Comparison of ENCODE assay signal across 3 cellular contexts in the genomic region with DNA sequence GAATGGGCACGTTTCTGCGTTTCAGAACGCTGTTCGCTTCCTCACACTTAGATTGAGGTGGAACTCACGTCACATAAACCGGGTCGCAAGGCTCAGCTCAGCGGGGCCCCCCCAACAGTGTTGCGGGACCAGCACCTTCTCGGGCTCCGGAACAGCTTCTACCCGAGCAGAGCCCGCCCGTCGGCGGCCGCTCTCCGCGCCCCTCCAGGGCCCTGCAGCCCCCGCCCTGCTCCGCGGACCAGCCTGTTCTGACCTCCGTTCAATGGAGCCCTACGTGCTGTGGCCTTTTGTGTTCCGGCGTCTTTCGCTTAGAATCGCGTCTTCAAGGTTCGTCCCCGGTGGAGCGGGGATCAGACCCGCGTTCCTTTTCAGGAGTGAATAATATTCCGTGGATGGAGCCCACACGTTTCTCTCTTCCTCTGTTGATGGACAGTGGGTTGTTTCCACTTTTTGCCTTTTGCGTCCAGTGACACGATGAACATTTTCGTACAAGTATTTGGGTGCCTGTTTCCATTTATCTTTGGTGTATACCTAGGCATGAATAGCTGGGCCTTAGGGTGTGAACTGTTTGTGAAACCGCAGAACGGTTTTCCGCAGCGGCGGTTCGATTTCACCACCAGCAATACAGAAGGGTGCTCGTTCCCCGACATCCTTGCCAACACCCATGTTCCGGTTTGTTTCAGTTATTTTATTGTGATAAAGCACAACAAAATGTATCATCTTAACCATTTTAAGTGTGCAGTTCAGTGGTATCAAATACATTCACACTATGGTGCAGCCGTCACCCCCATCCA.
TF ChIP-seq lines count a peak whose summit lies in the region.

No MANE protein-coding gene starts in this region.

TF ChIP-seq in A549, 52 proteins besides CTCF, POLR2A, EP300 and RAD21:
- TF ChIP-seq, protein P1, sequence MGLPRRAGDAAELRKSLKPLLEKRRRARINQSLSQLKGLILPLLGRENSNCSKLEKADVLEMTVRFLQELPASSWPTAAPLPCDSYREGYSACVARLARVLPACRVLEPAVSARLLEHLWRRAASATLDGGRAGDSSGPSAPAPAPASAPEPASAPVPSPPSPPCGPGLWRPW (IDR thresholded peaks at IDR 0.05): no peak
- TF ChIP-seq, protein P2, sequence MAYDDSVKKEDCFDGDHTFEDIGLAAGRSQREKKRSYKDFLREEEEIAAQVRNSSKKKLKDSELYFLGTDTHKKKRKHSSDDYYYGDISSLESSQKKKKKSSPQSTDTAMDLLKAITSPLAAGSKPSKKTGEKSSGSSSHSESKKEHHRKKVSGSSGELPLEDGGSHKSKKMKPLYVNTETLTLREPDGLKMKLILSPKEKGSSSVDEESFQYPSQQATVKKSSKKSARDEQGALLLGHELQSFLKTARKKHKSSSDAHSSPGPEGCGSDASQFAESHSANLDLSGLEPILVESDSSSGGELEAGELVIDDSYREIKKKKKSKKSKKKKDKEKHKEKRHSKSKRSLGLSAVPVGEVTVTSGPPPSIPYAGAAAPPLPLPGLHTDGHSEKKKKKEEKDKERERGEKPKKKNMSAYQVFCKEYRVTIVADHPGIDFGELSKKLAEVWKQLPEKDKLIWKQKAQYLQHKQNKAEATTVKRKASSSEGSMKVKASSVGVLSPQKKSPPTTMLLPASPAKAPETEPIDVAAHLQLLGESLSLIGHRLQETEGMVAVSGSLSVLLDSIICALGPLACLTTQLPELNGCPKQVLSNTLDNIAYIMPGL (CRISPR knock-in tag; IDR thresholded peaks at IDR 0.05; ENCODE audit: borderline replicate concordance): no peak
- TF ChIP-seq REST (IDR thresholded peaks at IDR 0.05): no peak

TF ChIP-seq in GM12891, 5 proteins besides CTCF, POLR2A, EP300 and RAD21:
- TF ChIP-seq POU2F2 (IDR thresholded peaks at IDR 0.05; ENCODE audit: low read depth, low read length) (no peak), TAF1 (IDR thresholded peaks at IDR 0.05; ENCODE audit: low read depth, low read length) (no peak), SPI1 (IDR thresholded peaks at IDR 0.05; ENCODE audit: low read depth, low read length) (no peak), PAX5 (IDR thresholded peaks at IDR 0.05; ENCODE audit: insufficient read depth, low read length, severe bottlenecking) (no peak), POLR2AphosphoS5 (IDR thresholded peaks at IDR 0.05; ENCODE audit: low read depth, low read length) (no peak)

TF ChIP-seq in K562, 482 proteins besides CTCF, POLR2A, EP300 and RAD21:
- 0 out of 4 replicates have a peak, but pooled peaks of 1 of the 2 experiments have one; percentile 3 for TF ChIP-seq NRF1 (conservative IDR thresholded peaks at IDR 0.05 in 1 of 2, IDR thresholded peaks at IDR 0.05 in 1 of 2)
- TF ChIP-seq, protein P3, sequence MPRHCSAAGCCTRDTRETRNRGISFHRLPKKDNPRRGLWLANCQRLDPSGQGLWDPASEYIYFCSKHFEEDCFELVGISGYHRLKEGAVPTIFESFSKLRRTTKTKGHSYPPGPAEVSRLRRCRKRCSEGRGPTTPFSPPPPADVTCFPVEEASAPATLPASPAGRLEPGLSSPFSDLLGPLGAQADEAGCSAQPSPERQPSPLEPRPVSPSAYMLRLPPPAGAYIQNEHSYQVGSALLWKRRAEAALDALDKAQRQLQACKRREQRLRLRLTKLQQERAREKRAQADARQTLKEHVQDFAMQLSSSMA (CRISPR knock-in tag; IDR thresholded peaks at IDR 0.05): no peak
- TF ChIP-seq ZNF146 (CRISPR knock-in tag; IDR thresholded peaks at IDR 0.05; ENCODE audit: unreplicated experiment): peak; percentile 74
- TF ChIP-seq, protein P4, sequence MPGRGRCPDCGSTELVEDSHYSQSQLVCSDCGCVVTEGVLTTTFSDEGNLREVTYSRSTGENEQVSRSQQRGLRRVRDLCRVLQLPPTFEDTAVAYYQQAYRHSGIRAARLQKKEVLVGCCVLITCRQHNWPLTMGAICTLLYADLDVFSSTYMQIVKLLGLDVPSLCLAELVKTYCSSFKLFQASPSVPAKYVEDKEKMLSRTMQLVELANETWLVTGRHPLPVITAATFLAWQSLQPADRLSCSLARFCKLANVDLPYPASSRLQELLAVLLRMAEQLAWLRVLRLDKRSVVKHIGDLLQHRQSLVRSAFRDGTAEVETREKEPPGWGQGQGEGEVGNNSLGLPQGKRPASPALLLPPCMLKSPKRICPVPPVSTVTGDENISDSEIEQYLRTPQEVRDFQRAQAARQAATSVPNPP (IDR thresholded peaks at IDR 0.05; ENCODE audit: borderline replicate concordance, insufficient read depth, insufficient read length): no peak
- no peak for TF ChIP-seq ZNF778 (CRISPR knock-in tag; IDR thresholded peaks at IDR 0.05)
- TF ChIP-seq CSDE1 (IDR thresholded peaks at IDR 0.05): no peak
